In the genomic region with DNA sequence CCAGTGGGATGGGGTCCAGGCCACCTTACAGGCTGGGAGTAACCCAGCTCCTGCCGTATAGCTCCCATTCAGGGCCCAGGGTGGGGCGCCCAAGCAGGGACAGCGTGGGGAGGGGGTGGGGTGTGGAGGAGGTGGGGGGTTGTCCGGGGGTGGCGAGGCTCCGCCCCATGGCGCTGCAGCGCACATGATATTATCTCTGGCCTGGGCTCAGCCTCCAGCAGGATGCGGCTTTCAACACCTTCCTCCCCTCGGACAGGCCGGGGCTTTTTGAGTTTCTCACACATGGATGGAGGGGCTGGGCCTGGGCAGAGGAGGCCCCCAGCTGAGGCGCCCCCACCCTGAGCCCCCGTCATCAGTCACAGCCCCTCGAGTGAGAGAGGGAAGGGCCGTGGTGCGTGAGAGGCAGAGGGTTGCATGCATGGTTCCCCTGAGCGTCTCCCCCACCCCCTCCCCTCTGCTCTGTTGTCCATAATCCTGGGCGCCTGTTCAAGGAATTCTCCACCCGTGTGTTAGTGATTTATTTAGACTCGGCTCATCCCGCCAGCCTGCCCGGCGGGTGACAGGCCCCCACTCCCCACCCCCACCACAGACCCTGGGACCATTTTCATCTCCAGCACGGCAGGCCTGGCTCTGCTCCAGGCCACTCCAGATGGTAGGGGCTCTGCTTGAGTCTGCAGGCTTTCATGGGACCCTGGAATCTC, we compare ENCODE assay signal across 11 cellular contexts. TPM values are rescaled to one million over a fixed set of nuclear protein-coding genes. Genes with fewer than 3 reads are reported as not detected.
A peak's percentile ranks its signal among the peaks of the same experiment; 100 is the strongest.
DNase-seq lines count a peak whose midpoint lies in the region; ATAC-seq, FAIRE-seq and TF ChIP-seq lines count a peak whose summit lies in the region.
"Had no signal": no experiment of that assay in that cellular context is flagged by ENCODE, and none has a peak within 500 bp of the region (broad histone marks: within the 10 kb centered on the region; RNA-seq: fewer than 3 reads in every experiment).

No MANE protein-coding gene starts in this region.

- TF ChIP-seq EP300 in esophagus muscularis mucosa (IDR thresholded peaks at IDR 0.05), result no peak

- H3K9ac ChIP-seq in neuronal stem cell (ENCODE audit: low read depth, low read length, poor library complexity), result no peak overlapping the region

- H4K8ac ChIP-seq in neuronal stem cell (ENCODE audit: low read depth, low read length), result no peak overlapping the region

- H3K79me1 ChIP-seq in neuronal stem cell (ENCODE audit: low read depth, low read length), result no peaks in the 10 kb centered on the region

- no peaks in the 10 kb centered on the region for H3K27me3 ChIP-seq in esophagus muscularis mucosa
- peaks cover 0 to 40% (median 0%) of the 10 kb centered on the region in 3 experiments for H3K27me3 ChIP-seq in neuronal stem cell (ENCODE audit: control insufficient read depth in 3 of 3, insufficient read depth in 3 of 3, low read depth in 1 of 3, low read length in 3 of 3)

- H3K4me3 ChIP-seq in esophagus muscularis mucosa (peak overlapping the region; percentile 24 to 43 (median 34)), neuronal stem cell (ENCODE audit: low read length in 2 of 2) (no peak overlapping the region)

- H2AFZ ChIP-seq in neuronal stem cell (ENCODE audit: low read length), result peak overlapping the region; percentile 79

- intact Hi-C loops in esophagus muscularis mucosa (cut with DNase I), result no loop called here

- WGBS in esophagus muscularis mucosa, result no CpG with 5 or more reads among the region's 24 CpGs
- no CpG with 5 or more reads among the region's 24 CpGs for WGBS in neuronal stem cell (ENCODE audit: extremely low coverage in 2 of 2, insufficient read length in 2 of 2, insufficient replicate concordance in 1 of 2), 2 donors

- no peak overlapping the region for H3K23ac ChIP-seq in neuronal stem cell (ENCODE audit: low read depth, low read length, poor library complexity)

- H3K9me3 ChIP-seq in esophagus muscularis mucosa (no peaks in the 10 kb centered on the region), neuronal stem cell (replicated peaks in 1 of 2; ENCODE audit: control insufficient read depth in 2 of 2, insufficient read depth in 1 of 2, low read depth in 1 of 2, low read length in 2 of 2) (no peaks in the 10 kb centered on the region)

- no peak overlapping the region for H3K18ac ChIP-seq in neuronal stem cell (ENCODE audit: low read length)

- H2BK120ac ChIP-seq in neuronal stem cell (ENCODE audit: low read depth, low read length), result no peak overlapping the region

- DNase-seq in DMS79 (lab: John Stamatoyannopoulos, UW) (peak; percentile 8), NCI-H345 (lab: John Stamatoyannopoulos, UW) (peak; percentile 70), esophagus muscularis mucosa (ENCODE audit: extremely low spot score) (no peak), neuronal stem cell (ENCODE audit: low spot score) (no peak), Ammon's horn (ENCODE audit: low spot score) (no peak), urothelium cell line (ENCODE audit: low spot score) (no peak)
- DNase-seq in stimulated activated CD4-positive, alpha-beta T cell treated with anti-CD3 and anti-CD28 coated beads, Interleukin-15, amount 100 ng/mL, for 24 hours, result no peak
- DNase-seq: stimulated activated CD4-positive, alpha-beta T cell treated with anti-CD3 and anti-CD28 coated beads, Interleukin-2, amount 100 ng/mL, for 48 hours had no signal

- H3K36me3 ChIP-seq in esophagus muscularis mucosa, result no peaks in the 10 kb centered on the region
- no peaks in the 10 kb centered on the region for H3K36me3 ChIP-seq in neuronal stem cell (replicated peaks in 1 of 2; ENCODE audit: control insufficient read depth in 2 of 2, insufficient read depth in 2 of 2, low read length in 2 of 2)

- no peak overlapping the region for H3K4me2 ChIP-seq in neuronal stem cell (ENCODE audit: insufficient read depth, low read length, poor library complexity, severe bottlenecking)

- no peak overlapping the region for H2BK5ac ChIP-seq in neuronal stem cell (ENCODE audit: low read length)

- no peak overlapping the region for H3K4ac ChIP-seq in neuronal stem cell (ENCODE audit: low read length)

- no peak for TF ChIP-seq CTCF in esophagus muscularis mucosa (IDR thresholded peaks at IDR 0.05)

- no peak for FAIRE-seq in urothelium cell line (lab: Jason Lieb, UNC)
- FAIRE-seq: TTC549 had no signal

- no peak overlapping the region for H4K91ac ChIP-seq in neuronal stem cell (ENCODE audit: low read depth, low read length, poor library complexity)

- no peak overlapping the region for H3K14ac ChIP-seq in neuronal stem cell (ENCODE audit: low read length)

- H3K4me1 ChIP-seq in esophagus muscularis mucosa, result peaks cover 13 to 23% (median 21%) of the 10 kb centered on the region in 4 donors
- peaks cover 0 to 3% of the 10 kb centered on the region in 2 donors for H3K4me1 ChIP-seq in neuronal stem cell (ENCODE audit: control insufficient read depth in 2 of 2, insufficient read depth in 1 of 2, low read depth in 1 of 2, low read length in 2 of 2)

- peak overlapping the region; percentile 15 for H2AK5ac ChIP-seq in neuronal stem cell (ENCODE audit: low read depth, low read length)

- H3K27ac ChIP-seq in esophagus muscularis mucosa (replicated peaks in 1 of 4), result no peak overlapping the region
- no peak overlapping the region for H3K27ac ChIP-seq in neuronal stem cell (replicated peaks; ENCODE audit: low read length)

- no peak for ATAC-seq in GM21723 (IDR thresholded peaks at IDR 0.05; ENCODE audit: unreplicated experiment)

- TF ChIP-seq POLR2A in esophagus muscularis mucosa (IDR thresholded peaks at IDR 0.05; ENCODE audit: low read depth), result no peak

- no peak overlapping the region for H2BK15ac ChIP-seq in neuronal stem cell (ENCODE audit: low read length)

- no peak overlapping the region for H2BK12ac ChIP-seq in neuronal stem cell (ENCODE audit: low read length)

RNA-seq across cellular contexts. Expression of a gene that starts 44.9 kb away (rescaled TPM):
- total RNA-seq in esophagus muscularis mucosa, result 10 to 100 TPM in 2 of 4 donors, 1 to 10 TPM in 2; 3.7 to 11.0 (median 7.7) TPM
- polyA plus RNA-seq in neuronal stem cell (2013, experiment 1 of 2), result 0.15 TPM
- polyA plus RNA-seq in neuronal stem cell (2013, experiment 2 of 2), result 0.12 TPM
- total RNA-seq: OCI-LY7 had no signal

Comparison
In these comparisons a context has a peak if more than half of its experiments do, and no peak if none do; other contexts are left out.
1. DNase-seq: peak in DMS79 (single experiment) and NCI-H345 (single experiment); none in esophagus muscularis mucosa (single experiment), neuronal stem cell (single experiment), Ammon's horn (single experiment), urothelium cell line (single experiment) and stimulated activated CD4-positive, alpha-beta T cell treated with anti-CD3 and anti-CD28 coated beads, Interleukin-15, amount 100 ng/mL, for 24 hours (single experiment).
2. H3K4me3 ChIP-seq: peak in esophagus muscularis mucosa (4 of 4); none in neuronal stem cell (0 of 2).